Comparison of ENCODE assay signal across 1 cellular context in the genomic region with DNA sequence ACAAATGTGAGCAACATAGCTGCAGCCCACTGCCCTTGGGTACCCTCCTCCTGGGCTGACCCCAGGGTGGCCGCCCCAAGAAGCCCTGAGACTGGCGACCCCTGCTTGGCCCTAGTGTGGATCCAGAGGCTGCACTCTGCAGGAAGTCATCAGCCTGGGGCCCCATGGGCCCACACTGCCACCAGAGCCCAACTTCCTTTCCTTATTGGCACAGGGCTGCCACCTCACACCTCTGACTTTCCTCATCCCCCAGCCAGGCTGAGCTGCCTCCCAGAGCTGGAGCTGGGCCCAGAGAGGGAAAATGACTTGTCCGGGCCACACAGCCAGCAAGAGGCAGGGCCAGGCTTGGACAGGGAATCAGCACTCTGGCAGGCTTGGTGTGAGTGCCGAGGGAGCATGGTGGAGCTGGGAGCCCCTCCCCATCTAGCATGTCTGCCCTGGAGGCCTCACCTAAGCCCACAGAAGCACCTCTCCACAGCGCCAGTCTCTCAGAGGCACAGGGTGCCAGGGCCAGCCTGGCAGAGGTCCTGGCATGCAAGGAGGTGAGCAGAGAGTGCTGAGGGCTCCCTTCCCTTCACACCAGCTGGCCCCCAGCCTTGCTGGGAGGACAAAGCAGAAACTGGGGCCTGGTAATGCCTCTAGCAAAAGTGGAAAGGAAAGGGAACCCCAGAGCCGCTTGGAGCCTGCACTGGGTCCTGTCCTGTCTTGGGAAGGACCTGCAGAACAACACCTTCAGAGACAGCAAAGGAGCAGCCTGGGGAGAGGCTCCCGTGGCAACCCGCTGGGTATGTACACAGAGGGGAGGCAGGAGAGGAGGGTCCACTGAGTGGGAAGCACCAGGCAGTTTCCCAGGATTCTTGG.
TF ChIP-seq lines count a peak whose summit lies in the region.

No MANE protein-coding gene starts in this region.

TF ChIP-seq in HepG2, 621 proteins besides CTCF, POLR2A, EP300 and RAD21:
- TF ChIP-seq ZNF768 (CRISPR knock-in tag; IDR thresholded peaks at IDR 0.05) (peak; percentile 90), ZBTB1 (CRISPR knock-in tag; IDR thresholded peaks at IDR 0.05; ENCODE audit: borderline replicate concordance) (no peak), AGO2 (optimal IDR thresholded peaks at IDR 0.05; ENCODE audit: low read depth, low read length) (peak; percentile 65), HNRNPLL (IDR thresholded peaks at IDR 0.05; ENCODE audit: low read depth, low read length, poor library complexity, severe bottlenecking) (peak; percentile 0)
- TF ChIP-seq, protein P1, sequence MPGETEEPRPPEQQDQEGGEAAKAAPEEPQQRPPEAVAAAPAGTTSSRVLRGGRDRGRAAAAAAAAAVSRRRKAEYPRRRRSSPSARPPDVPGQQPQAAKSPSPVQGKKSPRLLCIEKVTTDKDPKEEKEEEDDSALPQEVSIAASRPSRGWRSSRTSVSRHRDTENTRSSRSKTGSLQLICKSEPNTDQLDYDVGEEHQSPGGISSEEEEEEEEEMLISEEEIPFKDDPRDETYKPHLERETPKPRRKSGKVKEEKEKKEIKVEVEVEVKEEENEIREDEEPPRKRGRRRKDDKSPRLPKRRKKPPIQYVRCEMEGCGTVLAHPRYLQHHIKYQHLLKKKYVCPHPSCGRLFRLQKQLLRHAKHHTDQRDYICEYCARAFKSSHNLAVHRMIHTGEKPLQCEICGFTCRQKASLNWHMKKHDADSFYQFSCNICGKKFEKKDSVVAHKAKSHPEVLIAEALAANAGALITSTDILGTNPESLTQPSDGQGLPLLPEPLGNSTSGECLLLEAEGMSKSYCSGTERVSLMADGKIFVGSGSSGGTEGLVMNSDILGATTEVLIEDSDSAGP (CRISPR knock-in tag; IDR thresholded peaks at IDR 0.05; ENCODE audit: borderline replicate concordance): 0 out of 2 replicates have a peak, but pooled peaks have one; percentile 0
